Comparison of ENCODE assay signal across 17 cellular contexts in genomic region chr10:28120795-28121194, GRCh38.
DNase-seq lines count a peak whose midpoint lies in the region; ATAC-seq and TF ChIP-seq lines count a peak whose summit lies in the region.
"Had no signal": no experiment of that assay in that cellular context is flagged by ENCODE, and none has a peak within 500 bp of the region (broad histone marks: within the 10 kb centered on the region; RNA-seq: fewer than 3 reads in every experiment).

No MANE protein-coding gene starts in this region.

- intact Hi-C loops in activated naive CD4-positive, alpha-beta T cell treated with anti-CD3 and anti-CD28 coated beads for 36 hours (cut with micrococcal nuclease) = no loop called here
- intact Hi-C loops in sigmoid colon (cut with DNase I) = no loop called here

- H3K9me3 Mint-ChIP-seq in activated naive CD4-positive, alpha-beta T cell treated with anti-CD3 and anti-CD28 coated beads, Interleukin-2, amount 10 ng/mL, durations not matched to agents 7 days and 5 days = no peaks in the 10 kb centered on the region
- no peaks in the 10 kb centered on the region for H3K9me3 Mint-ChIP-seq in activated naive CD4-positive, alpha-beta T cell treated with anti-CD3 and anti-CD28 coated beads for 36 hours
- H3K9me3 Mint-ChIP-seq: CD14-positive monocyte had no signal

- no peak for DNase-seq in activated naive CD4-positive, alpha-beta T cell treated with anti-CD3 and anti-CD28 coated beads, Interleukin-2, amount 10 ng/mL, durations not matched to agents 7 days and 5 days
- DNase-seq in activated naive CD4-positive, alpha-beta T cell treated with anti-CD3 and anti-CD28 coated beads for 36 hours = no peak
- DNase-seq in SK-N-MC (ENCODE audit: low read depth, low spot score) (no peak), glomerular visceral epithelial cell (ENCODE audit: extremely low spot score) (peak; percentile 30), sigmoid colon (no peak), smooth muscle cell (lab: John Stamatoyannopoulos, UW; ENCODE audit: unreplicated experiment) (no peak)
- DNase-seq in stimulated activated CD4-positive, alpha-beta T cell treated with anti-CD3 and anti-CD28 coated beads, Interleukin-4, amount 100 ng/mL, for 24 hours = no peak
- DNase-seq: DMS79, NCI-H1048, NCI-H146, NCI-H226, NCI-H69, PC-9 had no signal

- no peaks in the 10 kb centered on the region for H3K27me3 Mint-ChIP-seq in activated naive CD4-positive, alpha-beta T cell treated with anti-CD3 and anti-CD28 coated beads, Interleukin-2, amount 10 ng/mL, durations not matched to agents 7 days and 5 days
- no peaks in the 10 kb centered on the region for H3K27me3 Mint-ChIP-seq in activated naive CD4-positive, alpha-beta T cell treated with anti-CD3 and anti-CD28 coated beads for 36 hours (ENCODE audit: low read depth)

- H3K27me3 ChIP-seq in sigmoid colon (no peaks in the 10 kb centered on the region), smooth muscle cell (ENCODE audit: low read depth) (no peaks in the 10 kb centered on the region)

- H3K27ac Mint-ChIP-seq in activated naive CD4-positive, alpha-beta T cell treated with anti-CD3 and anti-CD28 coated beads, Interleukin-2, amount 10 ng/mL, durations not matched to agents 7 days and 5 days = peak overlapping the region; percentile 28
- no peak overlapping the region for H3K27ac Mint-ChIP-seq in activated naive CD4-positive, alpha-beta T cell treated with anti-CD3 and anti-CD28 coated beads for 36 hours
- H3K27ac Mint-ChIP-seq: CD14-positive monocyte had no signal

- H3K4me3 ChIP-seq in SK-N-MC (no peak overlapping the region), sigmoid colon (no peak overlapping the region), smooth muscle cell (no peak overlapping the region)
- H3K4me3 ChIP-seq: GM12878, PC-9 had no signal

- peaks cover 33% of the 10 kb centered on the region for H3K36me3 Mint-ChIP-seq in activated naive CD4-positive, alpha-beta T cell treated with anti-CD3 and anti-CD28 coated beads, Interleukin-2, amount 10 ng/mL, durations not matched to agents 7 days and 5 days
- peaks cover 23% of the 10 kb centered on the region for H3K36me3 Mint-ChIP-seq in activated naive CD4-positive, alpha-beta T cell treated with anti-CD3 and anti-CD28 coated beads for 36 hours (ENCODE audit: low read depth)

- H2AFZ ChIP-seq in smooth muscle cell (ENCODE audit: low read depth) = no peak overlapping the region
- H2AFZ ChIP-seq: PC-9 had no signal

- H3K79me2 ChIP-seq in smooth muscle cell (ENCODE audit: low read depth) = no peaks in the 10 kb centered on the region

- H4K20me1 ChIP-seq in smooth muscle cell (ENCODE audit: low read depth) = no peaks in the 10 kb centered on the region

- no peaks in the 10 kb centered on the region for H3F3A ChIP-seq in smooth muscle cell (ENCODE audit: low read depth)

- H3K4me1 ChIP-seq in sigmoid colon (peaks cover 0 to 35% (median 20%) of the 10 kb centered on the region in 4 donors), smooth muscle cell (ENCODE audit: low read depth) (peaks cover 14% of the 10 kb centered on the region)

- no peak for TF ChIP-seq POLR2A in sigmoid colon (IDR thresholded peaks at IDR 0.05)

- H3K36me3 ChIP-seq in SK-N-MC (ENCODE audit: insufficient read depth, low read length) = no peaks in the 10 kb centered on the region
- peaks cover 0 to 9% (median 0%) of the 10 kb centered on the region in 4 donors for H3K36me3 ChIP-seq in sigmoid colon
- H3K36me3 ChIP-seq in smooth muscle cell (ENCODE audit: low read depth) = no peaks in the 10 kb centered on the region

- no peak for TF ChIP-seq EP300 in sigmoid colon (IDR thresholded peaks at IDR 0.05)

- no peak overlapping the region for H3K9ac ChIP-seq in SK-N-MC (ENCODE audit: insufficient read length)
- H3K9ac ChIP-seq in smooth muscle cell (ENCODE audit: low read depth) = no peak overlapping the region

- H3K9me3 ChIP-seq in SK-N-MC (ENCODE audit: low read depth, low read length) (no peaks in the 10 kb centered on the region), sigmoid colon (no peaks in the 10 kb centered on the region), smooth muscle cell (replicated peaks; ENCODE audit: low read depth) (no peaks in the 10 kb centered on the region)

- CTCF ChIA-PET in activated naive CD4-positive, alpha-beta T cell treated with anti-CD3 and anti-CD28 coated beads, Interleukin-2, amount 10 ng/mL, durations not matched to agents 7 days and 5 days (lab: Charles Lee) = no interaction called here
- CTCF ChIA-PET in activated naive CD4-positive, alpha-beta T cell treated with anti-CD3 and anti-CD28 coated beads for 36 hours (lab: Charles Lee) = interaction anchor here (0.6 to 0.7 kb wide), 3 partner anchors 83 to 258 kb away, joined by 3 read pairs; no protein-coding TSS in a partner anchor

- peaks cover 19% of the 10 kb centered on the region for H3K4me1 Mint-ChIP-seq in activated naive CD4-positive, alpha-beta T cell treated with anti-CD3 and anti-CD28 coated beads, Interleukin-2, amount 10 ng/mL, durations not matched to agents 7 days and 5 days
- H3K4me1 Mint-ChIP-seq in activated naive CD4-positive, alpha-beta T cell treated with anti-CD3 and anti-CD28 coated beads for 36 hours (ENCODE audit: low read depth) = peaks cover 18% of the 10 kb centered on the region
- H3K4me1 Mint-ChIP-seq: CD14-positive monocyte had no signal

- H3K27ac ChIP-seq in SK-N-MC (peak overlapping the region; percentile 82; the same call in 1 of the 2 replicates), sigmoid colon (peak overlapping the region; percentile 1 to 42 (median 34)), smooth muscle cell (ENCODE audit: low read depth) (no peak overlapping the region)
- H3K27ac ChIP-seq: PC-9 had no signal

- 82 to 84% methylated on average over 4 of the region's 4 CpGs for WGBS in sigmoid colon, 2 donors
- WGBS in smooth muscle cell (ENCODE audit: low lambda C conversion rate) = 76% methylated on average over 4 of the region's 4 CpGs

- ATAC-seq in GM18907 (IDR thresholded peaks at IDR 0.05; ENCODE audit: unreplicated experiment) = no peak
- ATAC-seq: GM12878, Right ventricle myocardium inferior had no signal

- TF ChIP-seq CTCF in sigmoid colon (IDR thresholded peaks at IDR 0.05) (no peak), smooth muscle cell (IDR thresholded peaks at IDR 0.05; ENCODE audit: borderline replicate concordance, insufficient read depth, poor library complexity, severe bottlenecking) (no peak)

- no peak overlapping the region for H3K4me2 ChIP-seq in smooth muscle cell
- H3K4me2 ChIP-seq: PC-9 had no signal

- no peak overlapping the region for H3K4me3 Mint-ChIP-seq in activated naive CD4-positive, alpha-beta T cell treated with anti-CD3 and anti-CD28 coated beads, Interleukin-2, amount 10 ng/mL, durations not matched to agents 7 days and 5 days
- no peak overlapping the region for H3K4me3 Mint-ChIP-seq in activated naive CD4-positive, alpha-beta T cell treated with anti-CD3 and anti-CD28 coated beads for 36 hours
- H3K4me3 Mint-ChIP-seq: CD14-positive monocyte had no signal
